In genomic region chr14:23551266-23552028, GRCh38 we compare ENCODE assay signal across 1 cellular context.
A peak's percentile ranks its signal among the peaks of the same experiment; 100 is the strongest.
TF ChIP-seq lines count a peak whose summit lies in the region.

TSS of gene ZFHX2 (minus strand) at chr14:23551765. CDS start at chr14:23535325, 16,440 bp downstream.

TF ChIP-seq in HepG2, 621 proteins besides CTCF, POLR2A, EP300 and RAD21 (continued from another document and continues in another):
- no peak; the same call in 1 of the 2 replicates for TF ChIP-seq HINFP (CRISPR knock-in tag; IDR thresholded peaks at IDR 0.05; ENCODE audit: low read depth)
- no peak; the same call in 1 of the 2 replicates for TF ChIP-seq HOXA7 (CRISPR knock-in tag; IDR thresholded peaks at IDR 0.05)
- no peak for TF ChIP-seq RERE (CRISPR knock-in tag; IDR thresholded peaks at IDR 0.05; ENCODE audit: low read depth)
- TF ChIP-seq ZBTB33 (CRISPR knock-in tag; IDR thresholded peaks at IDR 0.05) = no peak; the same call in 1 of the 2 replicates
- no peak for TF ChIP-seq HOXD1 (CRISPR knock-in tag; IDR thresholded peaks at IDR 0.05)
- TF ChIP-seq MAFF (IDR thresholded peaks at IDR 0.05; ENCODE audit: low read depth, low read length) = no peak
- peak; percentile 55; the same call in 1 of the 2 replicates for TF ChIP-seq FOXA3 (CRISPR knock-in tag; IDR thresholded peaks at IDR 0.05)
- peak; percentile 89 for TF ChIP-seq SRSF1 (optimal IDR thresholded peaks at IDR 0.05; ENCODE audit: low read depth, low read length)
- 0 out of 2 replicates have a peak, but pooled peaks have one; percentile 56 for TF ChIP-seq ISX (CRISPR knock-in tag; conservative IDR thresholded peaks at IDR 0.05)
- no peak for TF ChIP-seq TRIM24 (CRISPR knock-in tag; IDR thresholded peaks at IDR 0.05)
- no peak for TF ChIP-seq DMTF1 (CRISPR knock-in tag; IDR thresholded peaks at IDR 0.05)
- peak; percentile 94 for TF ChIP-seq PRDM10 (CRISPR knock-in tag; IDR thresholded peaks at IDR 0.05; ENCODE audit: low read depth)
- no peak for TF ChIP-seq TP53 (CRISPR knock-in tag; conservative IDR thresholded peaks at IDR 0.05)
- TF ChIP-seq SKI (IDR thresholded peaks at IDR 0.05; ENCODE audit: partially characterized antibody) = peak; percentile 75
- TF ChIP-seq ELF4 (CRISPR knock-in tag; IDR thresholded peaks at IDR 0.05; ENCODE audit: borderline replicate concordance) = peak; percentile 90
- TF ChIP-seq PPARG (CRISPR knock-in tag; conservative IDR thresholded peaks at IDR 0.05) = peak; percentile 60
- TF ChIP-seq YEATS4 (CRISPR knock-in tag; IDR thresholded peaks at IDR 0.05; ENCODE audit: borderline replicate concordance) = peak; percentile 93
- peak; percentile 87 for TF ChIP-seq ZBTB44 (CRISPR knock-in tag; IDR thresholded peaks at IDR 0.05)
- peak; percentile 96 for TF ChIP-seq ZNF546 (CRISPR knock-in tag; conservative IDR thresholded peaks at IDR 0.05)
- peak; percentile 99 for TF ChIP-seq ZFX (CRISPR knock-in tag; IDR thresholded peaks at IDR 0.05; ENCODE audit: low read depth)
- peak; percentile 16; the same call in 1 of the 2 replicates for TF ChIP-seq ZNF33B (CRISPR knock-in tag; IDR thresholded peaks at IDR 0.05)
- TF ChIP-seq ZNF136 (CRISPR knock-in tag; IDR thresholded peaks at IDR 0.05; ENCODE audit: low read depth) = peak; percentile 80; the same call in 1 of the 2 replicates
- TF ChIP-seq HNF4A (CRISPR knock-in tag; IDR thresholded peaks at IDR 0.05) = 0 out of 2 replicates have a peak, but pooled peaks have one; percentile 5
- peak; percentile 80; the same call in 1 of the 2 replicates for TF ChIP-seq ZNF761 (CRISPR knock-in tag; conservative IDR thresholded peaks at IDR 0.05)
- 0 out of 2 replicates have a peak, but pooled peaks have one; percentile 66 for TF ChIP-seq ZNF33A (CRISPR knock-in tag; IDR thresholded peaks at IDR 0.05; ENCODE audit: borderline replicate concordance)
- TF ChIP-seq CENPX (CRISPR knock-in tag; IDR thresholded peaks at IDR 0.05) = no peak
- TF ChIP-seq ZNF556 (CRISPR knock-in tag; IDR thresholded peaks at IDR 0.05; ENCODE audit: borderline replicate concordance) = 0 out of 2 replicates have a peak, but pooled peaks have one; percentile 41
- TF ChIP-seq ATRX (CRISPR knock-in tag; IDR thresholded peaks at IDR 0.05; ENCODE audit: borderline replicate concordance) = 0 out of 2 replicates have a peak, but pooled peaks have one; percentile 38
- peak; percentile 94 for TF ChIP-seq ZNF335 (CRISPR knock-in tag; IDR thresholded peaks at IDR 0.05)
- TF ChIP-seq RFX5 (IDR thresholded peaks at IDR 0.05; ENCODE audit: low read depth, low read length) = no peak
- peak; percentile 96; the same call in 1 of the 2 replicates for TF ChIP-seq WIZ (CRISPR knock-in tag; IDR thresholded peaks at IDR 0.05)
- no peak for TF ChIP-seq MED8 (CRISPR knock-in tag; IDR thresholded peaks at IDR 0.05; ENCODE audit: insufficient replicate concordance)
- peak; percentile 87; the same call in 1 of the 2 replicates for TF ChIP-seq ZNF232 (CRISPR knock-in tag; IDR thresholded peaks at IDR 0.05; ENCODE audit: borderline replicate concordance)
- TF ChIP-seq HCFC1 (IDR thresholded peaks at IDR 0.05; ENCODE audit: low read depth, low read length) = peak; percentile 92
- no peak for TF ChIP-seq ZNF572 (CRISPR knock-in tag; IDR thresholded peaks at IDR 0.05)
- TF ChIP-seq NKX3-1 (CRISPR knock-in tag; IDR thresholded peaks at IDR 0.05) = peak; percentile 86; the same call in 1 of the 2 replicates
- no peak for TF ChIP-seq MTA3 (CRISPR knock-in tag; IDR thresholded peaks at IDR 0.05)
- TF ChIP-seq RXRB (CRISPR knock-in tag; IDR thresholded peaks at IDR 0.05; ENCODE audit: borderline replicate concordance) = peak; percentile 57; the same call in 1 of the 2 replicates
- TF ChIP-seq ZNF367 (CRISPR knock-in tag; IDR thresholded peaks at IDR 0.05; ENCODE audit: borderline replicate concordance) = 0 out of 2 replicates have a peak, but pooled peaks have one; percentile 35
- TF ChIP-seq ZNF225 (CRISPR knock-in tag; IDR thresholded peaks at IDR 0.05) = peak; percentile 71; the same call in 1 of the 2 replicates
- 0 out of 2 replicates have a peak, but pooled peaks have one; percentile 10 for TF ChIP-seq ARID3A (IDR thresholded peaks at IDR 0.05; ENCODE audit: low read depth, low read length)
- TF ChIP-seq ZBTB42 (CRISPR knock-in tag; IDR thresholded peaks at IDR 0.05) = peak; percentile 97
- TF ChIP-seq ASH2L (IDR thresholded peaks at IDR 0.05; ENCODE audit: insufficient read length, low read depth, low read length) = peak; percentile 89
- TF ChIP-seq TEF (CRISPR knock-in tag; IDR thresholded peaks at IDR 0.05) = no peak; the same call in 1 of the 2 replicates
